Comparison of ENCODE assay signal across 11 cellular contexts in genomic region chr13:85261757-85262346, GRCh38.
A peak's percentile ranks its signal among the peaks of the same experiment; 100 is the strongest.
DNase-seq lines count a peak whose midpoint lies in the region; ATAC-seq and TF ChIP-seq lines count a peak whose summit lies in the region.
"Had no signal": no experiment of that assay in that cellular context is flagged by ENCODE, and none has a peak within 500 bp of the region (broad histone marks: within the 10 kb centered on the region; RNA-seq: fewer than 3 reads in every experiment).

No MANE protein-coding gene starts in this region.

- peak; percentile 71 for TF ChIP-seq CTCF in 22Rv1 (IDR thresholded peaks at IDR 0.05)
- TF ChIP-seq CTCF in PC-3 (conservative IDR thresholded peaks at IDR 0.05; ENCODE audit: low read depth, low read length): peak; percentile 67
- peak; percentile 76 for TF ChIP-seq CTCF in endodermal cell (conservative IDR thresholded peaks at IDR 0.05)

- no peak overlapping the region for H3K27ac Mint-ChIP-seq in endodermal cell
- H3K27ac Mint-ChIP-seq: natural killer cell had no signal

- no peaks in the 10 kb centered on the region for H3K27me3 Mint-ChIP-seq in endodermal cell (ENCODE audit: insufficient read depth)

- H3F3A ChIP-seq in PC-3 (ENCODE audit: low read length, unreplicated experiment): no peaks in the 10 kb centered on the region

- peak; percentile 9 to 44 for DNase-seq in HAP-1 (ENCODE audit: low spot score in 2 of 2)
- peak; percentile 45 for DNase-seq in PC-3
- DNase-seq in endodermal cell: no peak
- no peak for DNase-seq in effector memory CD4-positive, alpha-beta T cell
- DNase-seq in NCI-H2029 (lab: John Stamatoyannopoulos, UW): no peak
- DNase-seq in activated CD8-positive, alpha-beta memory T cell treated with anti-CD3 and anti-CD28 coated beads, Interleukin-2, amount 50 U/mL, for 48 hours: no peak
- DNase-seq: activated CD4-positive, alpha-beta T cell treated with anti-CD3 and anti-CD28 coated beads, Interleukin-2, amount 50 U/mL, for 4 hours; natural killer cell; NCI-H226 had no signal

- POLR2A ChIA-PET in PC-3 (lab: Charles Lee; ENCODE audit: unreplicated experiment): no interaction called here

- ATAC-seq in PC-3 (0 out of 2 replicates have a peak, but pooled peaks have one; percentile 24), GM18505 (IDR thresholded peaks at IDR 0.05; ENCODE audit: unreplicated experiment) (no peak)
- ATAC-seq: natural killer cell had no signal

- in situ Hi-C loops in HAP-1 (cut with MboI; ENCODE audit: low sequenced_read_pairs): no loop called here

- H3K27ac ChIP-seq in 22Rv1 (no peak overlapping the region), PC-3 (ENCODE audit: low read length) (no peak overlapping the region), endodermal cell (ENCODE audit: low read depth, low read length) (no peak overlapping the region)
- no peak overlapping the region for H3K27ac ChIP-seq in effector memory CD4-positive, alpha-beta T cell (ENCODE audit: insufficient read depth, low read length, poor library complexity, severe bottlenecking)

- peaks cover 14% of the 10 kb centered on the region for H3K4me1 ChIP-seq in HAP-1
- peaks cover 8% of the 10 kb centered on the region; the same call in 1 of the 2 replicates for H3K4me1 ChIP-seq in PC-3 (ENCODE audit: insufficient read depth, low read length)
- no peaks in the 10 kb centered on the region for H3K4me1 ChIP-seq in endodermal cell (ENCODE audit: control insufficient read depth, insufficient read depth, low read length)
- H3K4me1 ChIP-seq in effector memory CD4-positive, alpha-beta T cell (ENCODE audit: control insufficient read depth, insufficient read depth, low read length, poor library complexity, severe bottlenecking): no peaks in the 10 kb centered on the region

- H3K9ac ChIP-seq in PC-3 (ENCODE audit: low read length) (no peak overlapping the region), endodermal cell (ENCODE audit: extremely low read depth, low read length, poor library complexity, severe bottlenecking) (no peak overlapping the region)

- H3K79me2 ChIP-seq in PC-3 (ENCODE audit: low read length): no peaks in the 10 kb centered on the region

- BruUV-seq in PC-3 (replicated peaks; lab: Mats Ljungman, UMichigan): no TSS peak

- H2AFZ ChIP-seq in PC-3 (ENCODE audit: low read length): no peak overlapping the region

- H3K4me3 Mint-ChIP-seq in endodermal cell: no peak overlapping the region
- H3K4me3 Mint-ChIP-seq: natural killer cell had no signal

- no peak for TF ChIP-seq POLR2A in GM18505 (IDR thresholded peaks at IDR 0.05; ENCODE audit: borderline replicate concordance, extremely low read depth, insufficient read depth, insufficient read length)

- H3K9me2 ChIP-seq in PC-3 (replicated peaks; ENCODE audit: low read length): no peaks in the 10 kb centered on the region

- no peak overlapping the region for H3K4me3 ChIP-seq in HAP-1
- no peak overlapping the region for H3K4me3 ChIP-seq in PC-3 (ENCODE audit: low read length)
- no peak overlapping the region for H3K4me3 ChIP-seq in endodermal cell (ENCODE audit: low read length)
- no peak overlapping the region for H3K4me3 ChIP-seq in effector memory CD4-positive, alpha-beta T cell (ENCODE audit: insufficient read depth, low read depth, low read length, poor library complexity, severe bottlenecking)

- H3K9me3 ChIP-seq in HAP-1 (no peaks in the 10 kb centered on the region), PC-3 (ENCODE audit: low read length) (no peaks in the 10 kb centered on the region), endodermal cell (ENCODE audit: control insufficient read depth, low read length) (no peaks in the 10 kb centered on the region)
- H3K9me3 ChIP-seq in effector memory CD4-positive, alpha-beta T cell (ENCODE audit: control insufficient read depth, low read length): no peaks in the 10 kb centered on the region

- intact Hi-C loops in PC-3 (cut with micrococcal nuclease): no loop called here

- no peaks in the 10 kb centered on the region for H3K9me3 Mint-ChIP-seq in endodermal cell

- H3K4me2 ChIP-seq in PC-3 (ENCODE audit: low read length): no peak overlapping the region

- H3K4me1 Mint-ChIP-seq in endodermal cell: peaks cover 31% of the 10 kb centered on the region
- H3K4me1 Mint-ChIP-seq: natural killer cell had no signal

- no CpG with 5 or more reads among the region's 1 CpG for WGBS in endodermal cell (ENCODE audit: insufficient coverage in 1 of 2, insufficient read length in 1 of 2), 2 experiments

- CTCF ChIA-PET in PC-3 (lab: Charles Lee): interaction anchor here (0.7 kb wide), 3 partner anchors 12 to 364 kb away, joined by 3 read pairs; no protein-coding TSS in a partner anchor

- no peaks in the 10 kb centered on the region for H3K36me3 Mint-ChIP-seq in endodermal cell (ENCODE audit: low read depth)
- H3K36me3 Mint-ChIP-seq: natural killer cell had no signal

- no peaks in the 10 kb centered on the region for H4K20me1 ChIP-seq in PC-3 (ENCODE audit: low read length)

- H3K27me3 ChIP-seq in HAP-1 (ENCODE audit: low read depth): no peaks in the 10 kb centered on the region
- no peaks in the 10 kb centered on the region for H3K27me3 ChIP-seq in PC-3 (ENCODE audit: low read length)
- H3K27me3 ChIP-seq in endodermal cell (ENCODE audit: control insufficient read depth, insufficient read depth, low read length, poor library complexity, severe bottlenecking): no peaks in the 10 kb centered on the region
- no peaks in the 10 kb centered on the region for H3K27me3 ChIP-seq in effector memory CD4-positive, alpha-beta T cell (replicated peaks; ENCODE audit: control insufficient read depth, insufficient read depth, low read length, poor library complexity, severe bottlenecking)

- H3K36me3 ChIP-seq in HAP-1 (replicated peaks) (no peaks in the 10 kb centered on the region), PC-3 (ENCODE audit: low read depth, low read length) (no peaks in the 10 kb centered on the region), endodermal cell (ENCODE audit: control insufficient read depth, insufficient read depth, low read length) (no peaks in the 10 kb centered on the region)
- H3K36me3 ChIP-seq in effector memory CD4-positive, alpha-beta T cell (ENCODE audit: control insufficient read depth, insufficient read depth, low read length): no peaks in the 10 kb centered on the region

Comparison
In these comparisons a context has a peak if more than half of its experiments do, and no peak if none do; other contexts are left out.
1. DNase-seq: peak in HAP-1 (2 of 2) and PC-3 (single experiment); none in endodermal cell (single experiment), effector memory CD4-positive, alpha-beta T cell (0 of 3), NCI-H2029 (single experiment) and activated CD8-positive, alpha-beta memory T cell treated with anti-CD3 and anti-CD28 coated beads, Interleukin-2, amount 50 U/mL, for 48 hours (single experiment).
2. Peak in every context shown above with its lines, with median percentiles within 50 percentile points of each other: CTCF ChIP-seq.